In genomic region chr18:78448106-78448505, GRCh38 we compare ENCODE assay signal across 18 cellular contexts.
DNase-seq lines count a peak whose midpoint lies in the region; ATAC-seq and TF ChIP-seq lines count a peak whose summit lies in the region.
"Had no signal": no experiment of that assay in that cellular context is flagged by ENCODE, and none has a peak within 500 bp of the region (broad histone marks: within the 10 kb centered on the region; RNA-seq: fewer than 3 reads in every experiment).

No MANE protein-coding gene starts in this region.

- H2BK120ac ChIP-seq in H9 (ENCODE audit: low read depth, low read length, poor library complexity, severe bottlenecking): no peak overlapping the region

- no peak overlapping the region for H2BK5ac ChIP-seq in H9 (ENCODE audit: insufficient read length, low read length)

- intact Hi-C loops in A673 (cut with micrococcal nuclease; ENCODE audit: unreplicated experiment): no loop called here

- H3K79me1 ChIP-seq in H9 (ENCODE audit: insufficient read depth, low read depth, low read length, poor library complexity, severe bottlenecking): no peaks in the 10 kb centered on the region

- TF ChIP-seq RAD21 in neural cell (conservative IDR thresholded peaks at IDR 0.05): no peak

- H3T11ph ChIP-seq in H9 (ENCODE audit: low read length): no peak overlapping the region

- H3K27me3 Mint-ChIP-seq in H9 (ENCODE audit: low read depth): no peaks in the 10 kb centered on the region; the same call in 1 of the 2 replicates
- H3K27me3 Mint-ChIP-seq: activated CD4-positive, alpha-beta memory T cell treated with anti-CD3 and anti-CD28 coated beads, Interleukin-2, amount 10 ng/mL, durations not matched to agents 7 days and 5 days; activated T-cell treated with anti-CD3 and anti-CD28 coated beads, Interleukin-2, amount 50 U/mL, for 24 hours; B cell; memory B cell had no signal

- WGBS in H9 (ENCODE audit: extremely low coverage, insufficient read length, low lambda C conversion rate): no CpG with 5 or more reads among the region's 5 CpGs

- H4K20me1 ChIP-seq in H9 (ENCODE audit: control insufficient read depth, insufficient read depth, insufficient read length) (no peaks in the 10 kb centered on the region), neural cell (ENCODE audit: insufficient read depth) (no peaks in the 10 kb centered on the region)

- no peak overlapping the region for H2BK12ac ChIP-seq in H9 (ENCODE audit: insufficient read length, low read depth, low read length)

- H3K36me3 ChIP-seq in RWPE2 (ENCODE audit: low read depth) (no peaks in the 10 kb centered on the region), neural cell (ENCODE audit: insufficient read depth, low read length) (no peaks in the 10 kb centered on the region), A673 (ENCODE audit: insufficient read depth, low read length, poor library complexity, severe bottlenecking) (no peaks in the 10 kb centered on the region)
- H3K36me3 ChIP-seq: colonic mucosa, spleen had no signal

- no peak overlapping the region for H3K56ac ChIP-seq in H9 (ENCODE audit: insufficient read length, low read depth, low read length)

- H3K27ac Mint-ChIP-seq in H9: no peak overlapping the region
- H3K27ac Mint-ChIP-seq: activated CD4-positive, alpha-beta memory T cell treated with anti-CD3 and anti-CD28 coated beads, Interleukin-2, amount 10 ng/mL, durations not matched to agents 7 days and 5 days; activated naive CD4-positive, alpha-beta T cell treated with anti-CD3 and anti-CD28 coated beads, Interleukin-2, amount 50 U/mL, for 72 hours; activated T-cell treated with anti-CD3 and anti-CD28 coated beads, Interleukin-2, amount 50 U/mL, for 24 hours; B cell; memory B cell; natural killer cell had no signal

- H3K9me2 ChIP-seq in neural cell (ENCODE audit: insufficient read depth, low read length): no peaks in the 10 kb centered on the region

- H3K4me3 ChIP-seq in LNCaP clone FGC (ENCODE audit: low read depth, low read length) (no peak overlapping the region), RWPE2 (ENCODE audit: severe bottlenecking) (no peak overlapping the region), neural cell (ENCODE audit: low read length) (no peak overlapping the region), A673 (ENCODE audit: low read depth, low read length, poor library complexity, severe bottlenecking) (no peak overlapping the region)
- H3K4me3 ChIP-seq: body of pancreas, colonic mucosa, spleen, testis had no signal

- peaks cover 8 to 11% of the 10 kb centered on the region in 2 experiments for H3K4me1 Mint-ChIP-seq in H9
- H3K4me1 Mint-ChIP-seq: activated CD4-positive, alpha-beta memory T cell treated with anti-CD3 and anti-CD28 coated beads, Interleukin-2, amount 10 ng/mL, durations not matched to agents 7 days and 5 days; B cell; memory B cell; natural killer cell had no signal

- H3K9me3 ChIP-seq in H9 (ENCODE audit: control insufficient read depth, low read depth, low read length) (no peaks in the 10 kb centered on the region), RWPE2 (ENCODE audit: severe bottlenecking) (no peaks in the 10 kb centered on the region), neural cell (ENCODE audit: low read length) (no peaks in the 10 kb centered on the region), A673 (ENCODE audit: low read depth, low read length, poor library complexity, severe bottlenecking) (peaks cover 29% of the 10 kb centered on the region)
- H3K9me3 ChIP-seq: body of pancreas, colonic mucosa, spleen, testis had no signal

- no peak overlapping the region for H3K27ac ChIP-seq in H9 (ENCODE audit: insufficient read length, low read depth, low read length)
- H3K27ac ChIP-seq in RWPE2 (ENCODE audit: poor library complexity, severe bottlenecking): no peak overlapping the region
- no peak overlapping the region for H3K27ac ChIP-seq in neural cell (ENCODE audit: low read length)
- no peak overlapping the region for H3K27ac ChIP-seq in A673 (ENCODE audit: low read depth, low read length, poor library complexity, severe bottlenecking)
- H3K27ac ChIP-seq: body of pancreas, colonic mucosa, spleen, testis had no signal

- H2BK20ac ChIP-seq in H9 (ENCODE audit: low read depth, low read length, poor library complexity, severe bottlenecking): no peak overlapping the region

- no peaks in the 10 kb centered on the region for H3K23me2 ChIP-seq in H9 (ENCODE audit: insufficient read length, low read depth, low read length, poor library complexity, severe bottlenecking)

- H3K14ac ChIP-seq in H9 (ENCODE audit: insufficient read depth, low read length): no peak overlapping the region; the same call in 1 of the 2 replicates

- TF ChIP-seq CTCF in H9 (conservative IDR thresholded peaks at IDR 0.05): peak; percentile 64; the same call in 2 of the 3 replicates
- TF ChIP-seq CTCF in LNCaP clone FGC (IDR thresholded peaks at IDR 0.05; ENCODE audit: control insufficient read depth, extremely low read depth, insufficient read depth): peak; percentile 54
- peak; percentile 12 for TF ChIP-seq CTCF in RWPE2 (IDR thresholded peaks at IDR 0.05; ENCODE audit: poor library complexity, severe bottlenecking)
- peak; percentile 15 for TF ChIP-seq CTCF in neural cell (IDR thresholded peaks at IDR 0.05; ENCODE audit: poor library complexity, severe bottlenecking)
- no peak for TF ChIP-seq CTCF in A673 (conservative IDR thresholded peaks at IDR 0.05; ENCODE audit: low read depth, low read length)

- no peak overlapping the region for H2AFZ ChIP-seq in H9 (ENCODE audit: low read length)
- H2AFZ ChIP-seq in neural cell (ENCODE audit: low read depth, low read length): no peak overlapping the region

- POLR2A ChIA-PET in A673 (lab: Charles Lee; ENCODE audit: low non-redundant PET): no interaction called here

- CTCF ChIA-PET in A673 (lab: Charles Lee): no interaction called here

- H3K36me3 Mint-ChIP-seq in H9 (ENCODE audit: insufficient read depth in 1 of 3, low read depth in 3 of 3): no peaks in the 10 kb centered on the region
- H3K36me3 Mint-ChIP-seq: activated naive CD4-positive, alpha-beta T cell treated with anti-CD3 and anti-CD28 coated beads, Interleukin-2, amount 50 U/mL, for 72 hours; memory B cell; natural killer cell had no signal

- no peaks in the 10 kb centered on the region; a peak in 1 of 5 replicates for H3K9me3 Mint-ChIP-seq in H9
- H3K9me3 Mint-ChIP-seq: activated naive CD4-positive, alpha-beta T cell treated with anti-CD3 and anti-CD28 coated beads, Interleukin-2, amount 50 U/mL, for 72 hours; natural killer cell had no signal

- no peak overlapping the region for H3K4me3 Mint-ChIP-seq in H9
- H3K4me3 Mint-ChIP-seq: activated CD4-positive, alpha-beta memory T cell treated with anti-CD3 and anti-CD28 coated beads, Interleukin-2, amount 10 ng/mL, durations not matched to agents 7 days and 5 days; activated T-cell treated with anti-CD3 and anti-CD28 coated beads, Interleukin-2, amount 50 U/mL, for 24 hours; B cell; memory B cell; natural killer cell had no signal

- DNase-seq in H9: peak; percentile 65
- no peak for DNase-seq in LNCaP clone FGC (ENCODE audit: low read depth)
- no peak for DNase-seq in RWPE2 (ENCODE audit: low spot score)
- DNase-seq in cerebellar cortex (ENCODE audit: low spot score): no peak
- no peak for DNase-seq in NCI-H128 (lab: John Stamatoyannopoulos, UW; ENCODE audit: unreplicated experiment)
- DNase-seq in A673 (ENCODE audit: low spot score): no peak
- DNase-seq: activated CD4-positive, alpha-beta memory T cell treated with anti-CD3 and anti-CD28 coated beads, Interleukin-2, amount 10 ng/mL, durations not matched to agents 7 days and 5 days; activated T-cell treated with anti-CD3 and anti-CD28 coated beads, Interleukin-2, amount 50 U/mL, for 24 hours; body of pancreas; colonic mucosa; natural killer cell; NCI-H187 treated with DMSO at 0.1 percent for 48 hours; spleen; testis had no signal

- no peak for TF ChIP-seq EP300 in neural cell (conservative IDR thresholded peaks at IDR 0.05; ENCODE audit: poor library complexity, severe bottlenecking)

- H2BK15ac ChIP-seq in H9 (ENCODE audit: low read depth, low read length): no peak overlapping the region

- no peak overlapping the region for H3K9ac ChIP-seq in H9 (ENCODE audit: extremely low read depth, insufficient read length, low read length)
- H3K9ac ChIP-seq in neural cell (ENCODE audit: low read length): no peak overlapping the region

- H3K27me3 ChIP-seq in H9 (ENCODE audit: insufficient read depth, low read length) (no peaks in the 10 kb centered on the region), RWPE2 (ENCODE audit: insufficient read depth, poor library complexity, severe bottlenecking) (no peaks in the 10 kb centered on the region), neural cell (ENCODE audit: insufficient read depth, low read depth, low read length) (no peaks in the 10 kb centered on the region), A673 (replicated peaks; ENCODE audit: insufficient read depth, low read depth, low read length, poor library complexity) (no peaks in the 10 kb centered on the region)
- H3K27me3 ChIP-seq: body of pancreas, colonic mucosa, spleen, testis had no signal

- no peak overlapping the region for H2AK5ac ChIP-seq in H9 (ENCODE audit: insufficient read length, low read length)

- no TSS peak for BruUV-seq in A673 (replicated peaks; lab: Mats Ljungman, UMichigan)

- no peaks in the 10 kb centered on the region for H3F3A ChIP-seq in neural cell (ENCODE audit: insufficient read depth, low read length, poor library complexity, severe bottlenecking)

- H3K4ac ChIP-seq in H9 (ENCODE audit: low read depth, low read length): no peak overlapping the region

- H3K4me2 ChIP-seq in H9 (ENCODE audit: insufficient read depth, insufficient read length, low read length) (no peak overlapping the region), neural cell (ENCODE audit: low read length) (no peak overlapping the region)

- no peak overlapping the region for H4K8ac ChIP-seq in H9 (replicated peaks; ENCODE audit: insufficient read length, low read depth, low read length)

- 0 out of 3 replicates have a peak, but pooled peaks have one; percentile 19 for ATAC-seq in RWPE2 (ENCODE audit: low read depth)
- ATAC-seq: activated naive CD4-positive, alpha-beta T cell treated with anti-CD3 and anti-CD28 coated beads, Interleukin-2, amount 50 U/mL, for 72 hours; body of pancreas; natural killer cell had no signal

- no peaks in the 10 kb centered on the region for H3K79me2 ChIP-seq in H9 (ENCODE audit: insufficient read depth, low read length)
- no peaks in the 10 kb centered on the region for H3K79me2 ChIP-seq in neural cell (replicated peaks; ENCODE audit: insufficient read depth, low read length)

- H3K23ac ChIP-seq in H9 (ENCODE audit: insufficient read length, low read depth, low read length): no peak overlapping the region

- H3K18ac ChIP-seq in H9 (ENCODE audit: insufficient read length, low read depth, low read length): no peak overlapping the region

- H3K4me1 ChIP-seq in H9 (ENCODE audit: insufficient read depth, low read length) (no peaks in the 10 kb centered on the region), RWPE2 (ENCODE audit: insufficient read depth, poor library complexity, severe bottlenecking) (no peaks in the 10 kb centered on the region), A673 (ENCODE audit: insufficient read depth, low read length, poor library complexity, severe bottlenecking) (no peaks in the 10 kb centered on the region)
- H3K4me1 ChIP-seq: body of pancreas, colonic mucosa, spleen, testis had no signal

- no peak overlapping the region for H4K5ac ChIP-seq in H9 (ENCODE audit: insufficient read length, low read depth, low read length)

- H4K91ac ChIP-seq in H9 (ENCODE audit: insufficient read length, low read depth, low read length): no peak overlapping the region
